In genomic region chr2:39486071-39486470, GRCh38 we compare ENCODE assay signal across 17 cellular contexts.
"Had no signal": no experiment of that assay in that cellular context is flagged by ENCODE, and none has a peak within 500 bp of the region (broad histone marks: within the 10 kb centered on the region; RNA-seq: fewer than 3 reads in every experiment).

No MANE protein-coding gene starts in this region.

- H3K9me3 Mint-ChIP-seq: activated CD4-positive, alpha-beta memory T cell treated with anti-CD3 and anti-CD28 coated beads, Interleukin-2, amount 10 ng/mL, durations not matched to agents 7 days and 5 days; activated T-cell treated with anti-CD3 and anti-CD28 coated beads, Interleukin-2, amount 50 U/mL, for 24 hours; natural killer cell treated with Interleukin-12 subunit alpha and Interleukin-12 subunit beta and Interleukin-15 and Interleukin-18, amount 100 ng/mL, for 72 hours; stimulated activated naive CD8-positive, alpha-beta T cell treated with anti-CD3 and anti-CD28 coated beads, Interleukin-15, Interleukin-2, amounts not matched to agents 100 ng/mL and 50 ng/mL, for 24 hours had no signal

- H3K27ac ChIP-seq: cardiac muscle cell, hepatocyte, upper lobe of right lung, WERI-Rb-1 had no signal

- ATAC-seq: activated CD4-positive, alpha-beta T cell treated with anti-CD3 and anti-CD28 coated beads for 36 hours; left lobe of liver; natural killer cell treated with Interleukin-12 subunit alpha and Interleukin-12 subunit beta and Interleukin-15 and Interleukin-18, amount 100 ng/mL, for 72 hours; upper lobe of right lung had no signal

- H3K36me3 ChIP-seq: cardiac muscle cell, upper lobe of right lung, WERI-Rb-1 had no signal

- H3K4me2 ChIP-seq: hepatocyte had no signal

- H3K4me3 Mint-ChIP-seq: activated CD4-positive, alpha-beta memory T cell treated with anti-CD3 and anti-CD28 coated beads, Interleukin-2, amount 10 ng/mL, durations not matched to agents 7 days and 5 days; activated CD4-positive, alpha-beta T cell treated with anti-CD3 and anti-CD28 coated beads for 36 hours; activated T-cell treated with anti-CD3 and anti-CD28 coated beads, Interleukin-2, amount 50 U/mL, for 24 hours; natural killer cell treated with Interleukin-12 subunit alpha and Interleukin-12 subunit beta and Interleukin-15 and Interleukin-18, amount 100 ng/mL, for 72 hours; stimulated activated naive CD8-positive, alpha-beta T cell treated with anti-CD3 and anti-CD28 coated beads, Interleukin-15, Interleukin-2, amounts not matched to agents 100 ng/mL and 50 ng/mL, for 24 hours had no signal

- H3K79me2 ChIP-seq: hepatocyte had no signal

- H3K4me1 Mint-ChIP-seq: activated CD4-positive, alpha-beta T cell treated with anti-CD3 and anti-CD28 coated beads for 36 hours had no signal

- DNase-seq: activated CD4-positive, alpha-beta memory T cell treated with anti-CD3 and anti-CD28 coated beads, Interleukin-2, amount 10 ng/mL, durations not matched to agents 7 days and 5 days; activated CD4-positive, alpha-beta T cell treated with anti-CD3 and anti-CD28 coated beads for 36 hours; activated naive CD4-positive, alpha-beta T cell treated with anti-CD3 and anti-CD28 coated beads, Interleukin-2, amount 50 U/mL, for 16 hours; activated T-cell treated with anti-CD3 and anti-CD28 coated beads, Interleukin-2, amount 50 U/mL, for 24 hours; mammary epithelial cell; occipital lobe; small intestine; stimulated activated CD4-positive, alpha-beta T cell treated with anti-CD3 and anti-CD28 coated beads, Interleukin-4, amount 100 ng/mL, for 24 hours; upper lobe of right lung; WERI-Rb-1 had no signal

- H3K27me3 Mint-ChIP-seq: stimulated activated naive CD8-positive, alpha-beta T cell treated with anti-CD3 and anti-CD28 coated beads, Interleukin-15, Interleukin-2, amounts not matched to agents 100 ng/mL and 50 ng/mL, for 24 hours had no signal

- H2AFZ ChIP-seq: hepatocyte had no signal

- H3K4me3 ChIP-seq: cardiac muscle cell, hepatocyte, upper lobe of right lung had no signal

- H3K36me3 Mint-ChIP-seq: natural killer cell treated with Interleukin-12 subunit alpha and Interleukin-12 subunit beta and Interleukin-15 and Interleukin-18, amount 100 ng/mL, for 72 hours had no signal

- FAIRE-seq: endometrium, keratinocyte, small intestine had no signal

- H3K9me3 ChIP-seq: upper lobe of right lung had no signal

- H3K27me3 ChIP-seq: cardiac muscle cell, hepatocyte, upper lobe of right lung had no signal

- H3K27ac Mint-ChIP-seq: activated CD4-positive, alpha-beta memory T cell treated with anti-CD3 and anti-CD28 coated beads, Interleukin-2, amount 10 ng/mL, durations not matched to agents 7 days and 5 days; activated CD4-positive, alpha-beta T cell treated with anti-CD3 and anti-CD28 coated beads for 36 hours; activated T-cell treated with anti-CD3 and anti-CD28 coated beads, Interleukin-2, amount 50 U/mL, for 24 hours; natural killer cell treated with Interleukin-12 subunit alpha and Interleukin-12 subunit beta and Interleukin-15 and Interleukin-18, amount 100 ng/mL, for 72 hours; stimulated activated naive CD8-positive, alpha-beta T cell treated with anti-CD3 and anti-CD28 coated beads, Interleukin-15, Interleukin-2, amounts not matched to agents 100 ng/mL and 50 ng/mL, for 24 hours had no signal
